In the genomic region with DNA sequence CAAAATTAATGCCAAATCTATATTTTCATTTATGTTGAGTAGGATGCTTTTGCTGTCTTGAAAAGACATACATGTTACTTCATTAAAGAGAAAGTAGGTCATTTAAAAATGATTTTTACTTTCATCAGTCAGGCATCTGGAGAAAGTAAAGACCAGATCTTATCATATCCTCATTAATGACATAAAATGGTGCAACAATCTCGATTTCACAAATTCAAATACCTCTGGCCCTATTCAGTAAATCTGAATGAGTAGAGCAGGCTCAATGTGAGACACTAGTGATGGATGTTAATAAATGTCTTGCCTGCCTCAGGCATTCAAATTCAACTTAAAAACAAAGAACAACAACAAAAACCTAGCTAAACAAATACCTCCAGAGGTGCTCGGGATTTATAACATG, we compare ENCODE assay signal across 1 cellular context.
TF ChIP-seq lines count a peak whose summit lies in the region.

No MANE protein-coding gene starts in this region.

TF ChIP-seq in GM23338, 12 proteins besides CTCF, POLR2A, EP300 and RAD21 (continued from another document):
- TF ChIP-seq, protein P1, sequence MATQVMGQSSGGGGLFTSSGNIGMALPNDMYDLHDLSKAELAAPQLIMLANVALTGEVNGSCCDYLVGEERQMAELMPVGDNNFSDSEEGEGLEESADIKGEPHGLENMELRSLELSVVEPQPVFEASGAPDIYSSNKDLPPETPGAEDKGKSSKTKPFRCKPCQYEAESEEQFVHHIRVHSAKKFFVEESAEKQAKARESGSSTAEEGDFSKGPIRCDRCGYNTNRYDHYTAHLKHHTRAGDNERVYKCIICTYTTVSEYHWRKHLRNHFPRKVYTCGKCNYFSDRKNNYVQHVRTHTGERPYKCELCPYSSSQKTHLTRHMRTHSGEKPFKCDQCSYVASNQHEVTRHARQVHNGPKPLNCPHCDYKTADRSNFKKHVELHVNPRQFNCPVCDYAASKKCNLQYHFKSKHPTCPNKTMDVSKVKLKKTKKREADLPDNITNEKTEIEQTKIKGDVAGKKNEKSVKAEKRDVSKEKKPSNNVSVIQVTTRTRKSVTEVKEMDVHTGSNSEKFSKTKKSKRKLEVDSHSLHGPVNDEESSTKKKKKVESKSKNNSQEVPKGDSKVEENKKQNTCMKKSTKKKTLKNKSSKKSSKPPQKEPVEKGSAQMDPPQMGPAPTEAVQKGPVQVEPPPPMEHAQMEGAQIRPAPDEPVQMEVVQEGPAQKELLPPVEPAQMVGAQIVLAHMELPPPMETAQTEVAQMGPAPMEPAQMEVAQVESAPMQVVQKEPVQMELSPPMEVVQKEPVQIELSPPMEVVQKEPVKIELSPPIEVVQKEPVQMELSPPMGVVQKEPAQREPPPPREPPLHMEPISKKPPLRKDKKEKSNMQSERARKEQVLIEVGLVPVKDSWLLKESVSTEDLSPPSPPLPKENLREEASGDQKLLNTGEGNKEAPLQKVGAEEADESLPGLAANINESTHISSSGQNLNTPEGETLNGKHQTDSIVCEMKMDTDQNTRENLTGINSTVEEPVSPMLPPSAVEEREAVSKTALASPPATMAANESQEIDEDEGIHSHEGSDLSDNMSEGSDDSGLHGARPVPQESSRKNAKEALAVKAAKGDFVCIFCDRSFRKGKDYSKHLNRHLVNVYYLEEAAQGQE (IDR thresholded peaks at IDR 0.05; ENCODE audit: unreplicated experiment) = no peak
TF ChIP-seq in GM23338: peak in this region for 0.
